ENCODE assay signal across 27 cellular contexts in genomic region chr6:44065443-44066115, GRCh38.
A peak's percentile ranks its signal among the peaks of the same experiment; 100 is the strongest.
DNase-seq lines count a peak whose midpoint lies in the region; ATAC-seq and TF ChIP-seq lines count a peak whose summit lies in the region.
"Had no signal": no experiment of that assay in that cellular context is flagged by ENCODE, and none has a peak within 500 bp of the region (broad histone marks: within the 10 kb centered on the region; RNA-seq: fewer than 3 reads in every experiment).

No MANE protein-coding gene starts in this region.

- no peak overlapping the region for H3K4me2 ChIP-seq in fibroblast of lung (ENCODE audit: extremely low read depth, insufficient read depth, low read length)
- peak overlapping the region; percentile 53 for H3K4me2 ChIP-seq in smooth muscle cell

- intact Hi-C loops in Right ventricle myocardium inferior (cut with DNase I): no loop called here
- intact Hi-C loops in Right ventricle myocardium superior (cut with DNase I): no loop called here

- H3K4me1 ChIP-seq in fibroblast of lung (ENCODE audit: control insufficient read depth, extremely low read depth, insufficient read depth, low read length) (peaks cover 40% of the 10 kb centered on the region), smooth muscle cell (ENCODE audit: low read depth) (peaks cover 17% of the 10 kb centered on the region)

- DNase-seq in Right ventricle myocardium inferior (ENCODE audit: missing footprints): peak; percentile 3
- no peak for DNase-seq in Right ventricle myocardium superior
- DNase-seq in fibroblast of lung (ENCODE audit: low read depth in 2 of 2): no peak
- no peak for DNase-seq in smooth muscle cell (lab: John Stamatoyannopoulos, UW; ENCODE audit: unreplicated experiment)
- DNase-seq in NCI-H526 treated with DMSO at 0.1 percent for 48 hours (lab: John Stamatoyannopoulos, UW): no peak
- no peak for DNase-seq in NCI-H2107 (lab: John Stamatoyannopoulos, UW)
- DNase-seq in NCI-H2171 treated with DMSO at 0.1 percent for 48 hours (lab: John Stamatoyannopoulos, UW): no peak
- DNase-seq: 8988T; activated CD4-positive, alpha-beta memory T cell treated with anti-CD3 and anti-CD28 coated beads for 36 hours; activated CD8-positive, alpha-beta memory T cell treated with anti-CD3 and anti-CD28 coated beads, Interleukin-2, amount 50 U/mL, for 48 hours; activated naive CD8-positive, alpha-beta T cell treated with anti-CD3 and anti-CD28 coated beads, Interleukin-2, amount 10 ng/mL, durations not matched to agents 7 days and 5 days; cerebellar nuclear complex; DMS79; erythroblast; gastrocnemius medialis; GF-D8; H9; NCI-H1105; NCI-H2029; nephron progenitor cell; stimulated activated CD4-positive, alpha-beta T cell treated with anti-CD3 and anti-CD28 coated beads, Interleukin-1b, Interleukin-23, amount 100 ng/mL, for 48 hours; T-helper 1 cell; upper lobe of left lung had no signal

- H3K27ac Mint-ChIP-seq in activated T-helper 17 cell treated with anti-CD3 and anti-CD28 coated beads, Interleukin-2, amount 50 U/mL, for 72 hours: peak overlapping the region; percentile 60
- H3K27ac Mint-ChIP-seq: activated CD4-positive, alpha-beta memory T cell treated with anti-CD3 and anti-CD28 coated beads for 36 hours; activated naive CD8-positive, alpha-beta T cell treated with anti-CD3 and anti-CD28 coated beads, Interleukin-2, amount 10 ng/mL, durations not matched to agents 7 days and 5 days; H9; nephron progenitor cell had no signal

- no peak overlapping the region for H2AFZ ChIP-seq in fibroblast of lung (ENCODE audit: low read length)
- no peak overlapping the region for H2AFZ ChIP-seq in smooth muscle cell (ENCODE audit: low read depth)

- peak overlapping the region; percentile 49 for H3K27ac ChIP-seq in fibroblast of lung (ENCODE audit: insufficient read depth, low read length)
- H3K27ac ChIP-seq in smooth muscle cell (ENCODE audit: low read depth): peak overlapping the region; percentile 96

- H3K79me2 ChIP-seq in fibroblast of lung (ENCODE audit: control insufficient read depth, insufficient read depth, low read length) (no peaks in the 10 kb centered on the region), smooth muscle cell (ENCODE audit: low read depth) (no peaks in the 10 kb centered on the region)

- TF ChIP-seq CTCF in fibroblast of lung (conservative IDR thresholded peaks at IDR 0.05 in 1 of 2, IDR thresholded peaks at IDR 0.05 in 1 of 2; ENCODE audit: low read depth in 1 of 2, low read length in 2 of 2): no peak
- no peak for TF ChIP-seq CTCF in smooth muscle cell (IDR thresholded peaks at IDR 0.05; ENCODE audit: borderline replicate concordance, insufficient read depth, poor library complexity, severe bottlenecking)

- H3K4me3 ChIP-seq in fibroblast of lung (replicated peaks in 1 of 4; ENCODE audit: control extremely low read depth in 1 of 4, insufficient read depth in 1 of 4, low read depth in 3 of 4, low read length in 4 of 4) (no peak overlapping the region), smooth muscle cell (no peak overlapping the region)
- H3K4me3 ChIP-seq: gastrocnemius medialis, skin epidermis, upper lobe of left lung had no signal

- H3K9me3 ChIP-seq in fibroblast of lung (ENCODE audit: control insufficient read depth, insufficient read depth, low read depth, low read length): no peaks in the 10 kb centered on the region
- H3K9me3 ChIP-seq in smooth muscle cell (replicated peaks; ENCODE audit: low read depth): no peaks in the 10 kb centered on the region
- H3K9me3 ChIP-seq: gastrocnemius medialis, upper lobe of left lung had no signal

- H4K20me1 ChIP-seq in fibroblast of lung (ENCODE audit: control insufficient read depth, extremely low read depth, insufficient read depth, low read length) (no peaks in the 10 kb centered on the region), smooth muscle cell (ENCODE audit: low read depth) (no peaks in the 10 kb centered on the region)

- H3K27me3 ChIP-seq in fibroblast of lung (ENCODE audit: control insufficient read depth, insufficient read depth, low read length) (no peaks in the 10 kb centered on the region), smooth muscle cell (ENCODE audit: low read depth) (no peaks in the 10 kb centered on the region)
- H3K27me3 ChIP-seq: gastrocnemius medialis, upper lobe of left lung had no signal

- peaks cover 22% of the 10 kb centered on the region for H3F3A ChIP-seq in smooth muscle cell (ENCODE audit: low read depth)

- no peaks in the 10 kb centered on the region for H3K36me3 Mint-ChIP-seq in activated T-helper 17 cell treated with anti-CD3 and anti-CD28 coated beads, Interleukin-2, amount 50 U/mL, for 72 hours (ENCODE audit: low read depth)
- H3K36me3 Mint-ChIP-seq: activated CD4-positive, alpha-beta memory T cell treated with anti-CD3 and anti-CD28 coated beads for 36 hours; activated naive CD8-positive, alpha-beta T cell treated with anti-CD3 and anti-CD28 coated beads, Interleukin-2, amount 10 ng/mL, durations not matched to agents 7 days and 5 days had no signal

- peaks cover 10% of the 10 kb centered on the region for H3K4me1 Mint-ChIP-seq in activated T-helper 17 cell treated with anti-CD3 and anti-CD28 coated beads, Interleukin-2, amount 50 U/mL, for 72 hours

- no peaks in the 10 kb centered on the region for H3K9me3 Mint-ChIP-seq in activated T-helper 17 cell treated with anti-CD3 and anti-CD28 coated beads, Interleukin-2, amount 50 U/mL, for 72 hours
- H3K9me3 Mint-ChIP-seq: activated CD4-positive, alpha-beta memory T cell treated with anti-CD3 and anti-CD28 coated beads for 36 hours; activated naive CD8-positive, alpha-beta T cell treated with anti-CD3 and anti-CD28 coated beads, Interleukin-2, amount 10 ng/mL, durations not matched to agents 7 days and 5 days; activated T-helper 2 cell treated with anti-CD3 and anti-CD28 coated beads, Interferon-gamma antibody, Interleukin-2, Interleukin-4, amounts not matched to agents 10 μg/mL and 5 μg/mL and 100 μg/mL, durations not matched to agents 14 hours and 24 hours and 36 hours; H9; nephron progenitor cell had no signal

- H3K9ac ChIP-seq in fibroblast of lung (ENCODE audit: insufficient read depth, low read length) (no peak overlapping the region), smooth muscle cell (ENCODE audit: low read depth) (peak overlapping the region; percentile 91)

- ATAC-seq in Right ventricle myocardium inferior (no peak), Right ventricle myocardium superior (ENCODE audit: poor library complexity) (no peak)
- ATAC-seq in activated T-helper 17 cell treated with anti-CD3 and anti-CD28 coated beads, Interleukin-2, amount 50 U/mL, for 72 hours (replicated peaks): no peak
- ATAC-seq: activated CD4-positive, CD25-positive, alpha-beta regulatory T cell treated with anti-CD3 and anti-CD28 coated beads, Interleukin-2, amount 50 U/mL, for 24 hours; gastrocnemius medialis had no signal

- H3K36me3 ChIP-seq in fibroblast of lung (ENCODE audit: control insufficient read depth, insufficient read depth, low read length) (no peaks in the 10 kb centered on the region), smooth muscle cell (ENCODE audit: low read depth) (no peaks in the 10 kb centered on the region)
- H3K36me3 ChIP-seq: gastrocnemius medialis, upper lobe of left lung had no signal

- 61% methylated on average over 13 of the region's 13 CpGs for WGBS in smooth muscle cell (ENCODE audit: low lambda C conversion rate)

- no peak overlapping the region for H3K4me3 Mint-ChIP-seq in activated T-helper 17 cell treated with anti-CD3 and anti-CD28 coated beads, Interleukin-2, amount 50 U/mL, for 72 hours
- H3K4me3 Mint-ChIP-seq: activated CD4-positive, alpha-beta memory T cell treated with anti-CD3 and anti-CD28 coated beads for 36 hours; activated naive CD8-positive, alpha-beta T cell treated with anti-CD3 and anti-CD28 coated beads, Interleukin-2, amount 10 ng/mL, durations not matched to agents 7 days and 5 days; H9; nephron progenitor cell had no signal

- H3K27me3 Mint-ChIP-seq in activated T-helper 17 cell treated with anti-CD3 and anti-CD28 coated beads, Interleukin-2, amount 50 U/mL, for 72 hours: peaks cover 4% of the 10 kb centered on the region
